Comparison of ENCODE assay signal across 11 cellular contexts in genomic region chr1:200337410-200337809, GRCh38.
A peak's percentile ranks its signal among the peaks of the same experiment; 100 is the strongest.
DNase-seq lines count a peak whose midpoint lies in the region; ATAC-seq and TF ChIP-seq lines count a peak whose summit lies in the region.
"Had no signal": no experiment of that assay in that cellular context is flagged by ENCODE, and none has a peak within 500 bp of the region (broad histone marks: within the 10 kb centered on the region; RNA-seq: fewer than 3 reads in every experiment).

No MANE protein-coding gene starts in this region.

- no peak overlapping the region for H3K4me3 Mint-ChIP-seq in activated naive CD4-positive, alpha-beta T cell treated with anti-CD3 and anti-CD28 coated beads, Interleukin-2, amount 10 ng/mL, durations not matched to agents 7 days and 5 days
- H3K4me3 Mint-ChIP-seq in activated naive CD8-positive, alpha-beta T cell treated with anti-CD3 and anti-CD28 coated beads for 36 hours = peak overlapping the region; percentile 30

- no peaks in the 10 kb centered on the region for H3K9me3 ChIP-seq in spleen
- H3K9me3 ChIP-seq: upper lobe of left lung had no signal

- intact Hi-C loops in spleen (cut with DNase I; ENCODE audit: low total_unique reads) = loop anchor here (2.0 kb wide), 1 partner anchor 13 kb away; no protein-coding TSS in a partner anchor

- CTCF ChIA-PET in activated naive CD4-positive, alpha-beta T cell treated with anti-CD3 and anti-CD28 coated beads, Interleukin-2, amount 10 ng/mL, durations not matched to agents 7 days and 5 days (lab: Charles Lee) = interaction anchor here (0.8 kb wide), 1 partner anchor 153 kb away, joined by 3 read pairs; no protein-coding TSS in a partner anchor

- no peaks in the 10 kb centered on the region for H3K27me3 ChIP-seq in spleen (replicated peaks in 1 of 7)
- H3K27me3 ChIP-seq: upper lobe of left lung had no signal

- no peaks in the 10 kb centered on the region for H3K36me3 Mint-ChIP-seq in activated naive CD4-positive, alpha-beta T cell treated with anti-CD3 and anti-CD28 coated beads, Interleukin-2, amount 10 ng/mL, durations not matched to agents 7 days and 5 days
- no peaks in the 10 kb centered on the region for H3K36me3 Mint-ChIP-seq in activated naive CD8-positive, alpha-beta T cell treated with anti-CD3 and anti-CD28 coated beads for 36 hours

- TF ChIP-seq CTCF in spleen (IDR thresholded peaks at IDR 0.05 in 8 of 11, conservative IDR thresholded peaks at IDR 0.05 in 3 of 11) = no peak

- H3K4me3 ChIP-seq in spleen = peak overlapping the region in 1 of 8 donors; percentile 15
- H3K4me3 ChIP-seq: upper lobe of left lung had no signal

- H3K4me1 Mint-ChIP-seq in activated naive CD4-positive, alpha-beta T cell treated with anti-CD3 and anti-CD28 coated beads, Interleukin-2, amount 10 ng/mL, durations not matched to agents 7 days and 5 days = peaks cover 24% of the 10 kb centered on the region
- H3K4me1 Mint-ChIP-seq in activated naive CD8-positive, alpha-beta T cell treated with anti-CD3 and anti-CD28 coated beads for 36 hours = peaks cover 27% of the 10 kb centered on the region

- no peaks in the 10 kb centered on the region for H3K9me3 Mint-ChIP-seq in activated naive CD4-positive, alpha-beta T cell treated with anti-CD3 and anti-CD28 coated beads, Interleukin-2, amount 10 ng/mL, durations not matched to agents 7 days and 5 days
- no peaks in the 10 kb centered on the region for H3K9me3 Mint-ChIP-seq in activated naive CD8-positive, alpha-beta T cell treated with anti-CD3 and anti-CD28 coated beads for 36 hours

- TF ChIP-seq POLR2A in spleen (IDR thresholded peaks at IDR 0.05) = no peak

- H3K36me3 ChIP-seq in spleen = no peaks in the 10 kb centered on the region
- H3K36me3 ChIP-seq: upper lobe of left lung had no signal

- 49 to 68% (median 56%) methylated on average over 2 of the region's 2 CpGs for WGBS in spleen, 5 donors

- H3K27me3 Mint-ChIP-seq in activated naive CD4-positive, alpha-beta T cell treated with anti-CD3 and anti-CD28 coated beads, Interleukin-2, amount 10 ng/mL, durations not matched to agents 7 days and 5 days = peaks cover 8% of the 10 kb centered on the region
- no peaks in the 10 kb centered on the region for H3K27me3 Mint-ChIP-seq in activated naive CD8-positive, alpha-beta T cell treated with anti-CD3 and anti-CD28 coated beads for 36 hours

- H3K27ac ChIP-seq in spleen = peak overlapping the region in 5 of 8 donors; percentile 40 to 74 (median 55)

- ATAC-seq in HG03571 (IDR thresholded peaks at IDR 0.05; ENCODE audit: unreplicated experiment) (peak; percentile 49), HG03045 (IDR thresholded peaks at IDR 0.05; ENCODE audit: unreplicated experiment) (no peak)

- DNase-seq in activated naive CD4-positive, alpha-beta T cell treated with anti-CD3 and anti-CD28 coated beads, Interleukin-2, amount 10 ng/mL, durations not matched to agents 7 days and 5 days = no peak
- no peak for DNase-seq in activated naive CD4-positive, alpha-beta T cell treated with Interleukin-2 at 50 U/mL for 16 hours
- DNase-seq in activated naive CD8-positive, alpha-beta T cell treated with anti-CD3 and anti-CD28 coated beads for 36 hours = peak; percentile 6
- no peak for DNase-seq in spleen
- DNase-seq in glomerular visceral epithelial cell (ENCODE audit: extremely low spot score) = no peak
- no peak for DNase-seq in DMS153 treated with DMSO at 0.1 percent for 48 hours (lab: John Stamatoyannopoulos, UW; ENCODE audit: unreplicated experiment)
- DNase-seq: ACHN, DMS79, upper lobe of left lung had no signal

- H3K4me1 ChIP-seq in spleen = peaks cover 0 to 24% (median 11%) of the 10 kb centered on the region in 6 donors
- H3K4me1 ChIP-seq: upper lobe of left lung had no signal

- peak overlapping the region; percentile 17 for H3K27ac Mint-ChIP-seq in activated naive CD4-positive, alpha-beta T cell treated with anti-CD3 and anti-CD28 coated beads, Interleukin-2, amount 10 ng/mL, durations not matched to agents 7 days and 5 days
- H3K27ac Mint-ChIP-seq in activated naive CD8-positive, alpha-beta T cell treated with anti-CD3 and anti-CD28 coated beads for 36 hours = peak overlapping the region; percentile 75
